1 cellular context compared by ENCODE assay signal in the genomic region with DNA sequence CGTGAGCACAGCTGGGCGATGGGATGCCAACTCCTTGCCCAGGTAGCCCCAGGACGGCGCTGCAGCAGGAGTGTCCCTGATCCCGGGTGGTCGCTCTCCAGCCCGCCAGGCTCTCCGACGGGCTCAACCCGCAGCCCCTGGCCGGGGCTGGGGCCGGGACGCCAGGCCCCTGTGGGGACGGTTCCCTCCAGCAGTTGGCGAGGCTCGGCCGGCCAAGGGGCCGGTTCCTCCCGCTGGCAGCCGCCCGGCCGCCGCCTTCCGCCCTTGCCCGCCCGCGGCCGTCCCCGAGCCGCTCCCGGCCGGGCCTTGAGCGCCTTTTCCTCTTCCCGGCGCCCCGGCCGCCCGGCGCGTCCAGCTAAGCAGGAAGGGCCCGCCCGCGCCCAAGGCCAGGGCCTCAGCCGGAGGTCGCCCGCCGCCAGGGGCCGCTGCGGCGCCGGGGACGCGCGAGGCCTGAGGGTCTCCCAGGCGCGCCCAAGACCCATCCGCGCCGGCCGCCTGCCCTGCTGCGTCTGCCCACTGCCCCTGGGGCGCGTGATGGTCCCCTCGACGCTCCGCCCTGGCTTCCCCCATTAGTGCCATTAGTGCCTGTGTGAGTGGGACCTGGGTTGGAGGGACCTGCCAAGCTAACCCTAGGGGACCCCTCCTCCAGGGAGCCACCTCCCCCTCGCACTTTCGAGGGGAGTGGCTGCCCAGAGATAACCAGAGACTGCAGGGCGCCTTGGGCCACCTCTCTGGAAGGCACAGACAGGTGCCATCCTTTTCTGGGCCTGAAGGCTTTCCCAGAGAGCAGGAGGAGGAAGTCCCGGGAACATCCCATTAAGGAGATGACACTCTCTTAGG.
A peak's percentile ranks its signal among the peaks of the same experiment; 100 is the strongest.
TF ChIP-seq lines count a peak whose summit lies in the region.

No MANE protein-coding gene starts in this region.

TF ChIP-seq in HepG2, 621 proteins besides CTCF, POLR2A, EP300 and RAD21 (continued from another document):
- TF ChIP-seq ZMAT5 (CRISPR knock-in tag; IDR thresholded peaks at IDR 0.05; ENCODE audit: borderline replicate concordance, low read depth) (no peak), CHD2 (IDR thresholded peaks at IDR 0.05; ENCODE audit: low read depth, low read length) (no peak), SPEN (CRISPR knock-in tag; IDR thresholded peaks at IDR 0.05; ENCODE audit: low read depth) (peak; percentile 36; the same call in 1 of the 2 replicates), ZMYM2 (CRISPR knock-in tag; IDR thresholded peaks at IDR 0.05) (no peak), ZNF484 (CRISPR knock-in tag; IDR thresholded peaks at IDR 0.05; ENCODE audit: borderline replicate concordance, low read depth) (no peak), ZFY (CRISPR knock-in tag; IDR thresholded peaks at IDR 0.05) (peak; percentile 52; the same call in 1 of the 2 replicates), GABPB1 (CRISPR knock-in tag; IDR thresholded peaks at IDR 0.05) (no peak), HDAC2 (CRISPR knock-in tag; IDR thresholded peaks at IDR 0.05) (no peak), ZNF563 (CRISPR knock-in tag; IDR thresholded peaks at IDR 0.05) (peak; percentile 55; the same call in 1 of the 2 replicates), ELF3 (CRISPR knock-in tag; IDR thresholded peaks at IDR 0.05) (0 out of 2 replicates have a peak, but pooled peaks have one; percentile 23), PHF8 (CRISPR knock-in tag; IDR thresholded peaks at IDR 0.05) (no peak), MAX (IDR thresholded peaks at IDR 0.05) (peak; percentile 19; the same call in 1 of the 2 replicates), ZSCAN21 (CRISPR knock-in tag; IDR thresholded peaks at IDR 0.05; ENCODE audit: borderline replicate concordance) (peak; percentile 39; the same call in 1 of the 2 replicates), HES4 (CRISPR knock-in tag; IDR thresholded peaks at IDR 0.05; ENCODE audit: borderline replicate concordance) (0 out of 2 replicates have a peak, but pooled peaks have one; percentile 24), CBFB (CRISPR knock-in tag; IDR thresholded peaks at IDR 0.05) (no peak), XRCC5 (optimal IDR thresholded peaks at IDR 0.05; ENCODE audit: low read length) (peak; percentile 51), SUZ12 (IDR thresholded peaks at IDR 0.05; ENCODE audit: low read depth, low read length) (no peak), ZNF446 (CRISPR knock-in tag; IDR thresholded peaks at IDR 0.05) (0 out of 2 replicates have a peak, but pooled peaks have one; percentile 48)
- TF ChIP-seq, protein P1, sequence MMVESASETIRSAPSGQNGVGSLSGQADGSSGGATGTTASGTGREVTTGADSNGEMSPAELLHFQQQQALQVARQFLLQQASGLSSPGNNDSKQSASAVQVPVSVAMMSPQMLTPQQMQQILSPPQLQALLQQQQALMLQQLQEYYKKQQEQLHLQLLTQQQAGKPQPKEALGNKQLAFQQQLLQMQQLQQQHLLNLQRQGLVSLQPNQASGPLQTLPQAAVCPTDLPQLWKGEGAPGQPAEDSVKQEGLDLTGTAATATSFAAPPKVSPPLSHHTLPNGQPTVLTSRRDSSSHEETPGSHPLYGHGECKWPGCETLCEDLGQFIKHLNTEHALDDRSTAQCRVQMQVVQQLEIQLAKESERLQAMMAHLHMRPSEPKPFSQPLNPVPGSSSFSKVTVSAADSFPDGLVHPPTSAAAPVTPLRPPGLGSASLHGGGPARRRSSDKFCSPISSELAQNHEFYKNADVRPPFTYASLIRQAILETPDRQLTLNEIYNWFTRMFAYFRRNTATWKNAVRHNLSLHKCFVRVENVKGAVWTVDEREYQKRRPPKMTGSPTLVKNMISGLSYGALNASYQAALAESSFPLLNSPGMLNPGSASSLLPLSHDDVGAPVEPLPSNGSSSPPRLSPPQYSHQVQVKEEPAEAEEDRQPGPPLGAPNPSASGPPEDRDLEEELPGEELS (CRISPR knock-in tag; IDR thresholded peaks at IDR 0.05), result no peak
- TF ChIP-seq, protein P2, sequence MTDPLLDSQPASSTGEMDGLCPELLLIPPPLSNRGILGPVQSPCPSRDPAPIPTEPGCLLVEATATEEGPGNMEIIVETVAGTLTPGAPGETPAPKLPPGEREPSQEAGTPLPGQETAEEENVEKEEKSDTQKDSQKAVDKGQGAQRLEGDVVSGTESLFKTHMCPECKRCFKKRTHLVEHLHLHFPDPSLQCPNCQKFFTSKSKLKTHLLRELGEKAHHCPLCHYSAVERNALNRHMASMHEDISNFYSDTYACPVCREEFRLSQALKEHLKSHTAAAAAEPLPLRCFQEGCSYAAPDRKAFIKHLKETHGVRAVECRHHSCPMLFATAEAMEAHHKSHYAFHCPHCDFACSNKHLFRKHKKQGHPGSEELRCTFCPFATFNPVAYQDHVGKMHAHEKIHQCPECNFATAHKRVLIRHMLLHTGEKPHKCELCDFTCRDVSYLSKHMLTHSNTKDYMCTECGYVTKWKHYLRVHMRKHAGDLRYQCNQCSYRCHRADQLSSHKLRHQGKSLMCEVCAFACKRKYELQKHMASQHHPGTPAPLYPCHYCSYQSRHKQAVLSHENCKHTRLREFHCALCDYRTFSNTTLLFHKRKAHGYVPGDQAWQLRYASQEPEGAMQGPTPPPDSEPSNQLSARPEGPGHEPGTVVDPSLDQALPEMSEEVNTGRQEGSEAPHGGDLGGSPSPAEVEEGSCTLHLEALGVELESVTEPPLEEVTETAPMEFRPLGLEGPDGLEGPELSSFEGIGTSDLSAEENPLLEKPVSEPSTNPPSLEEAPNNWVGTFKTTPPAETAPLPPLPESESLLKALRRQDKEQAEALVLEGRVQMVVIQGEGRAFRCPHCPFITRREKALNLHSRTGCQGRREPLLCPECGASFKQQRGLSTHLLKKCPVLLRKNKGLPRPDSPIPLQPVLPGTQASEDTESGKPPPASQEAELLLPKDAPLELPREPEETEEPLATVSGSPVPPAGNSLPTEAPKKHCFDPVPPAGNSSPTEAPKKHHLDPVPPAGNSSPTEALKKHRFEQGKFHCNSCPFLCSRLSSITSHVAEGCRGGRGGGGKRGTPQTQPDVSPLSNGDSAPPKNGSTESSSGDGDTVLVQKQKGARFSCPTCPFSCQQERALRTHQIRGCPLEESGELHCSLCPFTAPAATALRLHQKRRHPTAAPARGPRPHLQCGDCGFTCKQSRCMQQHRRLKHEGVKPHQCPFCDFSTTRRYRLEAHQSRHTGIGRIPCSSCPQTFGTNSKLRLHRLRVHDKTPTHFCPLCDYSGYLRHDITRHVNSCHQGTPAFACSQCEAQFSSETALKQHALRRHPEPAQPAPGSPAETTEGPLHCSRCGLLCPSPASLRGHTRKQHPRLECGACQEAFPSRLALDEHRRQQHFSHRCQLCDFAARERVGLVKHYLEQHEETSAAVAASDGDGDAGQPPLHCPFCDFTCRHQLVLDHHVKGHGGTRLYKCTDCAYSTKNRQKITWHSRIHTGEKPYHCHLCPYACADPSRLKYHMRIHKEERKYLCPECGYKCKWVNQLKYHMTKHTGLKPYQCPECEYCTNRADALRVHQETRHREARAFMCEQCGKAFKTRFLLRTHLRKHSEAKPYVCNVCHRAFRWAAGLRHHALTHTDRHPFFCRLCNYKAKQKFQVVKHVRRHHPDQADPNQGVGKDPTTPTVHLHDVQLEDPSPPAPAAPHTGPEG (CRISPR knock-in tag; IDR thresholded peaks at IDR 0.05), result peak; percentile 100
